ENCODE assay signal across 19 cellular contexts in genomic region chr15:38553071-38553470, GRCh38. TPM values are rescaled to one million over a fixed set of nuclear protein-coding genes. Genes with fewer than 3 reads are reported as not detected.
DNase-seq lines count a peak whose midpoint lies in the region; ATAC-seq lines count a peak whose summit lies in the region.
"Had no signal": no experiment of that assay in that cellular context is flagged by ENCODE, and none has a peak within 500 bp of the region (broad histone marks: within the 10 kb centered on the region; RNA-seq: fewer than 3 reads in every experiment).

No MANE protein-coding gene starts in this region.

- in situ Hi-C loops in G401 (cut with HindIII; ENCODE audit: low sequenced_read_pairs), result no loop called here

- no peak for ATAC-seq in activated CD4-positive, alpha-beta T cell treated with anti-CD3 and anti-CD28 coated beads for 36 hours
- no peak for ATAC-seq in naive thymus-derived CD8-positive, alpha-beta T cell
- ATAC-seq: esophagus mucosa, gastrocnemius medialis, HCT116 had no signal

- H3K27me3 Mint-ChIP-seq in activated CD4-positive, alpha-beta T cell treated with anti-CD3 and anti-CD28 coated beads for 36 hours, result no peaks in the 10 kb centered on the region
- H3K27me3 Mint-ChIP-seq in activated naive CD8-positive, alpha-beta T cell treated with anti-CD3 and anti-CD28 coated beads for 36 hours, result no peaks in the 10 kb centered on the region
- no peaks in the 10 kb centered on the region for H3K27me3 Mint-ChIP-seq in naive thymus-derived CD8-positive, alpha-beta T cell
- H3K27me3 Mint-ChIP-seq: IgD-negative memory B cell had no signal

- peaks cover 77% of the 10 kb centered on the region for H3K36me3 Mint-ChIP-seq in activated CD4-positive, alpha-beta T cell treated with anti-CD3 and anti-CD28 coated beads for 36 hours (ENCODE audit: low read depth)
- H3K36me3 Mint-ChIP-seq in activated naive CD8-positive, alpha-beta T cell treated with anti-CD3 and anti-CD28 coated beads for 36 hours, result peaks cover 68% of the 10 kb centered on the region
- H3K36me3 Mint-ChIP-seq in naive thymus-derived CD8-positive, alpha-beta T cell, result peaks cover 3 to 82% (median 18%) of the 10 kb centered on the region in 3 donors

- POLR2A ChIA-PET in activated CD4-positive, alpha-beta T cell treated with anti-CD3 and anti-CD28 coated beads for 36 hours (lab: Charles Lee), result interaction anchor here (0.7 to 1.4 kb wide), 2 partner anchors 10 to 72 kb away, joined by 3 to 6 read pairs; no protein-coding TSS in a partner anchor
- POLR2A ChIA-PET in naive thymus-derived CD8-positive, alpha-beta T cell (lab: Charles Lee), result interaction anchor here (0.9 to 2.6 kb wide), 6 partner anchors 10 to 100 kb away, joined by 3 to 12 read pairs (median 4); partner anchors contain the start of gene RASGRP1

- no peaks in the 10 kb centered on the region for H3K9me3 Mint-ChIP-seq in activated CD4-positive, alpha-beta T cell treated with anti-CD3 and anti-CD28 coated beads for 36 hours (ENCODE audit: low read depth)
- H3K9me3 Mint-ChIP-seq in activated naive CD8-positive, alpha-beta T cell treated with anti-CD3 and anti-CD28 coated beads for 36 hours, result no peaks in the 10 kb centered on the region
- no peaks in the 10 kb centered on the region for H3K9me3 Mint-ChIP-seq in naive thymus-derived CD8-positive, alpha-beta T cell
- H3K9me3 Mint-ChIP-seq: IgD-negative memory B cell had no signal

- H3K4me1 Mint-ChIP-seq in activated CD4-positive, alpha-beta T cell treated with anti-CD3 and anti-CD28 coated beads for 36 hours, result peaks cover 90% of the 10 kb centered on the region
- peaks cover 86% of the 10 kb centered on the region for H3K4me1 Mint-ChIP-seq in activated naive CD8-positive, alpha-beta T cell treated with anti-CD3 and anti-CD28 coated beads for 36 hours
- H3K4me1 Mint-ChIP-seq in naive thymus-derived CD8-positive, alpha-beta T cell, result peaks cover 57 to 93% (median 91%) of the 10 kb centered on the region in 4 donors

- CTCF ChIA-PET in activated CD4-positive, alpha-beta T cell treated with anti-CD3 and anti-CD28 coated beads for 36 hours (lab: Charles Lee), result interaction anchor here (0.8 to 2.7 kb wide), 7 partner anchors 11 to 142 kb away, joined by 3 to 30 read pairs (median 3); no protein-coding TSS in a partner anchor

- peak overlapping the region; percentile 91 for H3K27ac Mint-ChIP-seq in activated CD4-positive, alpha-beta T cell treated with anti-CD3 and anti-CD28 coated beads for 36 hours
- H3K27ac Mint-ChIP-seq in activated naive CD8-positive, alpha-beta T cell treated with anti-CD3 and anti-CD28 coated beads for 36 hours, result peak overlapping the region; percentile 60
- H3K27ac Mint-ChIP-seq in naive thymus-derived CD8-positive, alpha-beta T cell, result peak overlapping the region; percentile 58 to 98 (median 88)

- no peak for DNase-seq in activated CD4-positive, alpha-beta T cell treated with anti-CD3 and anti-CD28 coated beads for 36 hours
- no peak for DNase-seq in activated CD4-positive, alpha-beta T cell treated with anti-CD3 and anti-CD28 coated beads, Interleukin-2, amount 50 U/mL, for 1 hour
- peak; percentile 33 for DNase-seq in G401 (ENCODE audit: low spot score)
- no peak for DNase-seq in activated naive CD8-positive, alpha-beta T cell treated with anti-CD3 and anti-CD28 coated beads for 36 hours
- no peak for DNase-seq in naive thymus-derived CD8-positive, alpha-beta T cell
- no peak for DNase-seq in effector CD8-positive, alpha-beta T cell (lab: John Stamatoyannopoulos, UW)
- no peak for DNase-seq in NCI-H345 treated with DMSO at 0.1 percent for 48 hours (lab: John Stamatoyannopoulos, UW; ENCODE audit: unreplicated experiment)
- no peak for DNase-seq in OCI-M1 (lab: John Stamatoyannopoulos, UW)
- DNase-seq: activated CD4-positive, CD25-positive, alpha-beta regulatory T cell; activated CD8-positive, alpha-beta memory T cell treated with anti-CD3 and anti-CD28 coated beads, Interleukin-2, amount 50 U/mL, for 48 hours; adrenal gland; gastrocnemius medialis; MM.1S; NCI-H1436 treated with DMSO at 0.1 percent for 48 hours; spleen had no signal

- intact Hi-C loops in activated CD4-positive, alpha-beta T cell treated with anti-CD3 and anti-CD28 coated beads for 36 hours (cut with DNase I, micrococcal nuclease), result loop anchor here in 1 of 2 experiments (10.0 kb wide), 1 partner anchor 1232 kb away; the partner anchor contains the start of gene FSIP1

- peak overlapping the region; percentile 31 for H3K4me3 Mint-ChIP-seq in activated CD4-positive, alpha-beta T cell treated with anti-CD3 and anti-CD28 coated beads for 36 hours
- peak overlapping the region; percentile 20 for H3K4me3 Mint-ChIP-seq in activated naive CD8-positive, alpha-beta T cell treated with anti-CD3 and anti-CD28 coated beads for 36 hours
- H3K4me3 Mint-ChIP-seq in naive thymus-derived CD8-positive, alpha-beta T cell, result peak overlapping the region; percentile 9 to 95 (median 65)
- H3K4me3 Mint-ChIP-seq: IgD-negative memory B cell had no signal

RNA-seq across cellular contexts. Expression of gene RASGRP1, which starts 11.5 kb away (rescaled TPM):
- 100 to 1,000 TPM; 102 to 120 TPM for total RNA-seq in activated CD4-positive, alpha-beta T cell treated with anti-CD3 and anti-CD28 coated beads for 36 hours
- total RNA-seq in G401 (2014; rRNA removed; shearing (Covaris generic)), result not detected in 2 replicates
- 10 to 100 TPM; 42.7 to 46.6 TPM for total RNA-seq in activated naive CD8-positive, alpha-beta T cell treated with anti-CD3 and anti-CD28 coated beads for 36 hours
- total RNA-seq in naive thymus-derived CD8-positive, alpha-beta T cell, result 10 to 100 TPM; 83.7 to 88.5 TPM
- 10 to 100 TPM; 52.3 to 90.5 (median 73.4) TPM for polyA plus RNA-seq in naive thymus-derived CD8-positive, alpha-beta T cell
- total RNA-seq: A673 had no signal

Comparison
In these comparisons a context has a peak if more than half of its experiments do, and no peak if none do; other contexts are left out.
1. RNA of gene RASGRP1, which starts 11.5 kb away (total RNA-seq): 102 to 120 TPM in activated CD4-positive, alpha-beta T cell treated with anti-CD3 and anti-CD28 coated beads for 36 hours, 83.7 to 88.5 TPM in naive thymus-derived CD8-positive, alpha-beta T cell and 42.7 to 46.6 TPM in activated naive CD8-positive, alpha-beta T cell treated with anti-CD3 and anti-CD28 coated beads for 36 hours; not detected in G401; every median in the first group is over 10 times any median in the second.
2. Peak in every context shown above with its lines, with median percentiles within 50 percentile points of each other: H3K27ac Mint-ChIP-seq and H3K4me3 Mint-ChIP-seq.